ENCODE assay signal across 8 cellular contexts in the genomic region with DNA sequence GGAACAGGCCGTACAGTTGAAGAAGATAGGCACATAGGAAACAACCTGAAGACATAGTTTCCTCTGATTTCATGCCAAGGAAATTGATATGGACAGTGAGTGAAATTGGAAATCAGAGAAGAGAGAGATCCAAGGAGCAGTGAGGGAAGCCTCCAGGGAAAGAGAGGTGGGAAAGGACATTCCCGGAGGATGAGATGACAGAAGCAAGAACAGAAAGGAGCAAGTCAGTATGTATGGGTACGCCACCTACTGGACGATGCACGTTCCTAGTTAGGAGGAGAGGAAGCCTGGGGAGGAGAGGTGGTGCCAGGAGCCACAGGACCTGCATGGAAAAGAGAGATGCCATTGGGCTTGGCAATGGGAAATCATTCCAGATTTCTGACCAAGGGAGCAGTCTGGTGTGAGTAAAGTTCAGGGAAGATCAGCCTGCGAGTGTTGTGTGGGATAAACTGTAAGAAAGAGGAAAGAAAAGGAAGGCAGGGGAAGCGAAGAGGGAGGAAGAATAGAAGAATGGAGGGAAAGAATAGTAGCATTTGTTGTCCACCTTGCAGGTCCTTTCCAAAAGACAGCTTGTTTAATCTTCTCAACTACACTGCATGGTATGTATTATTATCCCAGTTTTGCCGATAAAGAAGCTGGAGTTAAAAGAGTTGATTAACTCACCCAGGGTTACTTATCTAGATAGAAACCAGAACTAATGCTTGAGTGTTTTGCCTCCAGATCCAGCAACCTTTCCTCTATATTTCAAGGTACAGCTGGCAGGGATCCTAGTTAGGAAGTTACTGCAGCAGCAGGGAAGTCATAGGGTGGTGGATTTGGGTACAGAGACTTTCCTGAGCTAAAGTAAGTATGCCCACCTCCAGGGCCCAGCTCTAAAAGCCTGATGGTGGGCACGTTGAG. TPM values are rescaled to one million over a fixed set of nuclear protein-coding genes. Genes with fewer than 3 reads are reported as not detected.
DNase-seq lines count a peak whose midpoint lies in the region; ATAC-seq and TF ChIP-seq lines count a peak whose summit lies in the region.

No MANE protein-coding gene starts in this region.

- H3K4me3 Mint-ChIP-seq in glutamatergic neuron (ENCODE audit: unreplicated experiment): no peak overlapping the region

- no peak overlapping the region for H3K4me3 ChIP-seq in sigmoid colon

- H3K9me3 Mint-ChIP-seq in glutamatergic neuron (ENCODE audit: unreplicated experiment): peaks cover 2% of the 10 kb centered on the region

- no peaks in the 10 kb centered on the region for H3K36me3 Mint-ChIP-seq in glutamatergic neuron (ENCODE audit: unreplicated experiment)

- H3K27ac ChIP-seq in sigmoid colon: no peak overlapping the region

- TF ChIP-seq POLR2A in sigmoid colon (IDR thresholded peaks at IDR 0.05): no peak

- WGBS in sigmoid colon, 2 donors: 26 to 44% methylated on average over 9 of the region's 9 CpGs

- H3K9me3 ChIP-seq in sigmoid colon: no peaks in the 10 kb centered on the region

- peaks cover 0 to 9% (median 3%) of the 10 kb centered on the region in 4 donors for H3K4me1 ChIP-seq in sigmoid colon

- H3K27ac Mint-ChIP-seq in glutamatergic neuron (ENCODE audit: unreplicated experiment): no peak overlapping the region

- no peaks in the 10 kb centered on the region for H3K27me3 Mint-ChIP-seq in glutamatergic neuron (ENCODE audit: unreplicated experiment)

- TF ChIP-seq EP300 in sigmoid colon (IDR thresholded peaks at IDR 0.05): no peak

- H3K36me3 ChIP-seq in sigmoid colon: no peaks in the 10 kb centered on the region

- DNase-seq in COLO829 (ENCODE audit: low spot score) (peak; percentile 80), HCEC 1CT (peak; percentile 82), NCI-H82 (lab: John Stamatoyannopoulos, UW) (peak; percentile 81), glutamatergic neuron (peak; percentile 59), sigmoid colon (no peak)
- DNase-seq in activated T-helper 9 cell treated with anti-CD3 and anti-CD28 coated beads, Interleukin-2, amount 50 U/mL, for 16 hours (ENCODE audit: low read depth): peak; percentile 11

- intact Hi-C loops in sigmoid colon (cut with DNase I): no loop called here

- no peak for ATAC-seq in HG03108 (IDR thresholded peaks at IDR 0.05; ENCODE audit: unreplicated experiment)
- no peak for ATAC-seq in HG03097 (IDR thresholded peaks at IDR 0.05; ENCODE audit: low FRiP score, unreplicated experiment)

- no peaks in the 10 kb centered on the region for H3K27me3 ChIP-seq in sigmoid colon

- TF ChIP-seq CTCF in glutamatergic neuron (IDR thresholded peaks at IDR 0.05; ENCODE audit: partially characterized antibody, unreplicated experiment): peak; percentile 74
- TF ChIP-seq CTCF in sigmoid colon (IDR thresholded peaks at IDR 0.05): peak in 3 of 4 experiments; percentile 29 to 44 (median 37)

- H3K4me1 Mint-ChIP-seq in glutamatergic neuron (ENCODE audit: low read depth, unreplicated experiment): no peaks in the 10 kb centered on the region

RNA-seq across cellular contexts. Expression of gene C1orf116, which starts 27.4 kb away (rescaled TPM):
- total RNA-seq in glutamatergic neuron (ENCODE audit: unreplicated experiment) (not detected), sigmoid colon (under 1 TPM in 3 of 4 donors, not detected in 1; 0.14 to 0.36 (median 0.28) TPM)
- 10 to 100 TPM in 1 of 3 donors, 1 to 10 TPM in 2; 7.8 to 22.4 (median 8.9) TPM for polyA plus RNA-seq in sigmoid colon

RNA-seq across cellular contexts. Expression of gene FCAMR, which starts 34.9 kb away (rescaled TPM):
- total RNA-seq in glutamatergic neuron (ENCODE audit: unreplicated experiment) (not detected), sigmoid colon (not detected)
- polyA plus RNA-seq in sigmoid colon: 1 to 10 TPM in 1 of 3 donors, not detected in 2; 1.5 TPM

RNA-seq across cellular contexts. Expression of gene YOD1, which starts 45.8 kb away (rescaled TPM):
- total RNA-seq in glutamatergic neuron (ENCODE audit: unreplicated experiment) (7.9 TPM), sigmoid colon (1 to 10 TPM; 5.2 to 7.8 (median 7.3) TPM)
- 1 to 10 TPM; 1.2 to 3.2 (median 2.5) TPM for polyA plus RNA-seq in sigmoid colon

RNA-seq across cellular contexts. Expression of gene PFKFB2, which starts 47.9 kb away (rescaled TPM):
- total RNA-seq in glutamatergic neuron (ENCODE audit: unreplicated experiment): 3.6 TPM
- 1 to 10 TPM; 5.0 to 7.8 (median 5.5) TPM for total RNA-seq in sigmoid colon
- polyA plus RNA-seq in sigmoid colon: 10 to 100 TPM; 15.6 to 24.9 (median 18.7) TPM

RNA-seq across cellular contexts. Expression of gene PIGR, which starts 58.9 kb away (rescaled TPM):
- total RNA-seq in glutamatergic neuron (ENCODE audit: unreplicated experiment) (not detected), sigmoid colon (1 to 10 TPM in 2 of 4 donors, under 1 TPM in 1, not detected in 1; 0.16 to 9.3 (median 8.6) TPM)
- 1,000 to 10,000 TPM in 1 of 3 donors, 100 to 1,000 TPM in 2; 163 to 3,648 (median 569) TPM for polyA plus RNA-seq in sigmoid colon
